Comparison of ENCODE assay signal across 20 cellular contexts in the genomic region with DNA sequence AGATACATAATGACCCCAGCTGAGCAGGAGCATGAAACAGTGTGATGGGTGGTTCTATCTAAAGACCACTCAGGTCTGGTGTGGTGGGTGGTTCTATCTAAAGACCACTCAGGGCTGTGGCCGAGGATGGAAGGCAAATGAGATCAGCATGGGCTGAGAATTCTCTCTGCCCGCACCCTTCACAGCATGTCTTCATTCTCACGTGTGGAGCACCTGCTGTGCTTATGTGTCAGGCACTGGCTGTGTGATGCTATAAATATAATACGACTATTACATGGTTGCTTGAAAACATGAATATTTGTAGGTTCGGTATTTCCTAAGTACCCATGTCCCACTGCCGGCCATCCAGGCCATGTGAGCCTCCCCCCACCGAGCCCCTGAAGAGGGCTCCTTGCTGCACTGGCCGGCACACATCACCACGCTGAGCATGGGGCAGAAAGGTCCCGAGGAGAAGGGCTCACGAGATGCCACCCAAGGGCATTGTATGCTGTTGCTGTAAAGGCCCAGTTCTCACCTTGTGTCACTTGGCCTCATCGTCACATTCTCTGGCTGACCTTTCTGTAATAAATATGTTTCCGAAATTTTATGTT.
"Had no signal": no experiment of that assay in that cellular context is flagged by ENCODE, and none has a peak within 500 bp of the region (broad histone marks: within the 10 kb centered on the region; RNA-seq: fewer than 3 reads in every experiment).

No MANE protein-coding gene starts in this region.

- DNase-seq: cortex of kidney; dorsolateral prefrontal cortex; effector CD8-positive, alpha-beta T cell; foreskin melanocyte; head of caudate nucleus; kidney; left cardiac atrium; left ventricle myocardium superior; mesendoderm; naive thymus-derived CD4-positive, alpha-beta T cell; ovary; right cardiac atrium; small intestine; stimulated activated CD4-positive, alpha-beta T cell treated with anti-CD3 and anti-CD28 coated beads, Interleukin-12 subunit alpha, Interleukin-12 subunit beta, amount 100 ng/mL, for 4 hours; stimulated activated naive CD4-positive, alpha-beta T cell; stomach; substantia nigra; trophoblast cell had no signal

- H3K36me3 ChIP-seq: ovary, stomach had no signal

- H2AFZ ChIP-seq: hepatocyte had no signal

- H3K4me3 ChIP-seq: dorsolateral prefrontal cortex, hepatocyte, lung, ovary, stomach had no signal

- H3K27ac ChIP-seq: dorsolateral prefrontal cortex, hepatocyte, ovary, stomach had no signal

- H3K9me3 ChIP-seq: ovary had no signal

- H3K79me2 ChIP-seq: hepatocyte had no signal

- H3K27me3 ChIP-seq: hepatocyte, ovary had no signal

- H3K4me2 ChIP-seq: hepatocyte had no signal

- H3K4me3 Mint-ChIP-seq: naive thymus-derived CD4-positive, alpha-beta T cell had no signal
